In the genomic region with DNA sequence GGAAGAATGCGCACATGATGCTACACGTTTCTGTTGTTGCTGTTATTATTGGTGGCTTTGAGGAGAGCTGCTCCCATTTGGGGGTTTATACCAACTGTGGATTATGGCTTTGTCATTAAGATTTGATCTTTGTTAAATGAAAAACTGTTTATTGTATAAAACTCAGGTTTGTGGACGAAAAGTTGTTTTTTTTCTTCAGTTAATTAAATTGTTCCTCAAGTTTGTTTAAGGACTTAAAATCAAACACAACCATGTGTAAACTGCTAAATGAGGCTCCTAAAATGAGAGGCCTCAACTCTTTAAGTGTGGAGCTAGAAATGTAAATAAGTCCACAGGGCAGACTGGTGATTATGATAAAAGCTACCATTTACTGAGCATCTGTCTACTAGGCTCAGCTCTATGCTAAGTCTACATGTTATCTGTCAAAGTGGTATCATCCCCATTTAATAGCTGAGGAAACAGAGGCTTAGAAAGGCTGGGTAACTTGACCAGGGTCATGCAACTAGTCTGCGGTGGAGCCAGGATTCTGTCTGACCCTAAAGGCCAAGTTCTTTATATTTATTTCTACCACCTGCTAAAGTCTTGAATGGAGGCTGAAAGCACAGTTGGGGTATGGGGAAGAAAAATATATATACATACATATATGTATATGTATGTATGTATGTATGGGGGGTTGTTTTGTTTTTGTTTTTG, we compare ENCODE assay signal across 15 cellular contexts. TPM values are rescaled to one million over a fixed set of nuclear protein-coding genes. Genes with fewer than 3 reads are reported as not detected.
DNase-seq lines count a peak whose midpoint lies in the region; TF ChIP-seq lines count a peak whose summit lies in the region.
"Had no signal": no experiment of that assay in that cellular context is flagged by ENCODE, and none has a peak within 500 bp of the region (broad histone marks: within the 10 kb centered on the region; RNA-seq: fewer than 3 reads in every experiment).

No MANE protein-coding gene starts in this region.

- H3K79me1 ChIP-seq in H9 (ENCODE audit: insufficient read depth, low read depth, low read length, poor library complexity, severe bottlenecking): peaks cover 3% of the 10 kb centered on the region
- H3K79me1 ChIP-seq in trophoblast cell (ENCODE audit: low read length): peaks cover 27% of the 10 kb centered on the region

- peaks cover 3 to 6% of the 10 kb centered on the region in 2 experiments; a peak in 2 of 5 replicates for H3K9me3 Mint-ChIP-seq in H9
- H3K9me3 Mint-ChIP-seq: memory B cell had no signal

- H3K27ac ChIP-seq in H9 (ENCODE audit: insufficient read length, low read depth, low read length) (no peak overlapping the region), trophoblast cell (ENCODE audit: low read depth, low read length) (no peak overlapping the region)
- H3K27ac ChIP-seq: pancreas had no signal

- peaks cover 52 to 64% (median 56%) of the 10 kb centered on the region in 3 experiments for H3K36me3 Mint-ChIP-seq in H9 (ENCODE audit: insufficient read depth in 1 of 3, low read depth in 3 of 3)
- H3K36me3 Mint-ChIP-seq: CD14-positive monocyte, memory B cell had no signal

- peak overlapping the region; percentile 66 for H3K9ac ChIP-seq in H9 (ENCODE audit: extremely low read depth, insufficient read length, low read length)
- H3K9ac ChIP-seq in NT2/D1 (ENCODE audit: insufficient read length, low read depth): peak overlapping the region; percentile 96
- H3K9ac ChIP-seq in trophoblast cell (ENCODE audit: low read length): no peak overlapping the region

- no peak overlapping the region for H4K5ac ChIP-seq in H9 (ENCODE audit: insufficient read length, low read depth, low read length)

- H3K23me2 ChIP-seq in H9 (ENCODE audit: insufficient read length, low read depth, low read length, poor library complexity, severe bottlenecking): peaks cover 13% of the 10 kb centered on the region

- H2BK5ac ChIP-seq in H9 (ENCODE audit: insufficient read length, low read length) (no peak overlapping the region), trophoblast cell (ENCODE audit: low read depth, low read length, poor library complexity) (no peak overlapping the region)

- H4K8ac ChIP-seq in H9 (replicated peaks; ENCODE audit: insufficient read length, low read depth, low read length) (no peak overlapping the region), trophoblast cell (ENCODE audit: low read depth, low read length) (no peak overlapping the region)

- no CpG with 5 or more reads among the region's 4 CpGs for WGBS in H9 (ENCODE audit: extremely low coverage, insufficient read length, low lambda C conversion rate)
- WGBS in trophoblast cell (ENCODE audit: extremely low coverage, insufficient coverage, insufficient read length): no CpG with 5 or more reads among the region's 4 CpGs

- H4K20me1 ChIP-seq in H9 (ENCODE audit: control insufficient read depth, insufficient read depth, insufficient read length): no peaks in the 10 kb centered on the region

- H2BK15ac ChIP-seq in H9 (ENCODE audit: low read depth, low read length): no peak overlapping the region

- H3K18ac ChIP-seq in H9 (ENCODE audit: insufficient read length, low read depth, low read length) (no peak overlapping the region), trophoblast cell (ENCODE audit: low read length) (no peak overlapping the region)

- no peak overlapping the region for H4K12ac ChIP-seq in trophoblast cell (ENCODE audit: low read depth, low read length)

- no peak overlapping the region for H2BK120ac ChIP-seq in H9 (ENCODE audit: low read depth, low read length, poor library complexity, severe bottlenecking)
- no peak overlapping the region for H2BK120ac ChIP-seq in trophoblast cell (ENCODE audit: insufficient read depth, low read length, poor library complexity)

- H3K4me1 ChIP-seq in H9 (ENCODE audit: insufficient read depth, low read length) (peaks cover 2% of the 10 kb centered on the region), NT2/D1 (ENCODE audit: insufficient read depth, insufficient read length) (peaks cover 6% of the 10 kb centered on the region), trophoblast cell (ENCODE audit: control insufficient read depth in 1 of 2, insufficient read depth in 2 of 2, low read length in 2 of 2) (peaks cover 5 to 9% of the 10 kb centered on the region in 2 experiments)

- H3K14ac ChIP-seq in H9 (ENCODE audit: insufficient read depth, low read length) (no peak overlapping the region), trophoblast cell (ENCODE audit: low read length) (no peak overlapping the region)

- H2AFZ ChIP-seq in H9 (ENCODE audit: low read length) (no peak overlapping the region), trophoblast cell (ENCODE audit: insufficient read depth, low read length, poor library complexity) (no peak overlapping the region)

- H3K27me3 ChIP-seq in H9 (ENCODE audit: insufficient read depth, low read length): no peaks in the 10 kb centered on the region
- no peaks in the 10 kb centered on the region for H3K27me3 ChIP-seq in NT2/D1 (ENCODE audit: insufficient read depth, insufficient read length)
- H3K27me3 ChIP-seq in trophoblast cell (ENCODE audit: insufficient read depth, low read length): no peaks in the 10 kb centered on the region

- H3K27ac Mint-ChIP-seq in H9: peak overlapping the region in 1 of 3 experiments; percentile 14; a peak in 1 of 7 replicates
- H3K27ac Mint-ChIP-seq: memory B cell had no signal

- no peak for DNase-seq in H9
- no peak for DNase-seq in NT2/D1 (ENCODE audit: low read depth, low spot score)
- peak in 1 of 2 donors; percentile 2 for DNase-seq in trophoblast cell
- no peak for DNase-seq in glomerular visceral epithelial cell (ENCODE audit: extremely low spot score)
- DNase-seq in islet precursor cell: no peak
- no peak for DNase-seq in OCI-M1 (lab: John Stamatoyannopoulos, UW)
- no peak for DNase-seq in activated naive CD4-positive, alpha-beta T cell treated with Interleukin-2 at 50 U/mL for 16 hours
- DNase-seq: EL, NCI-H510A treated with DMSO at 0.1 percent for 48 hours, pancreas had no signal

- no peak overlapping the region for H4K91ac ChIP-seq in H9 (ENCODE audit: insufficient read length, low read depth, low read length)
- H4K91ac ChIP-seq in trophoblast cell (ENCODE audit: low read depth, low read length): no peak overlapping the region

- H3K4me1 Mint-ChIP-seq in H9: peaks cover 40 to 45% of the 10 kb centered on the region in 2 experiments

- peak overlapping the region; percentile 97 to 99 for H3K4me3 Mint-ChIP-seq in H9
- H3K4me3 Mint-ChIP-seq: memory B cell had no signal

- H3K4me3 ChIP-seq in NT2/D1 (ENCODE audit: insufficient read length, low read depth) (peak overlapping the region; percentile 90), iPS-11a (ENCODE audit: low read depth, low read length) (peak overlapping the region; percentile 88), trophoblast cell (ENCODE audit: low read depth, low read length) (no peak overlapping the region)
- H3K4me3 ChIP-seq: pancreas had no signal

- H3K4ac ChIP-seq in H9 (ENCODE audit: low read depth, low read length): no peak overlapping the region
- no peak overlapping the region for H3K4ac ChIP-seq in trophoblast cell (ENCODE audit: low read depth, low read length)

- H3K23ac ChIP-seq in H9 (ENCODE audit: insufficient read length, low read depth, low read length) (no peak overlapping the region), trophoblast cell (ENCODE audit: low read length) (no peak overlapping the region)

- H3K4me2 ChIP-seq in H9 (ENCODE audit: insufficient read depth, insufficient read length, low read length) (peak overlapping the region; percentile 98), trophoblast cell (ENCODE audit: low read length) (peak overlapping the region; percentile 99)

- H3K56ac ChIP-seq in H9 (ENCODE audit: insufficient read length, low read depth, low read length): no peak overlapping the region

- no peak overlapping the region for H2BK20ac ChIP-seq in H9 (ENCODE audit: low read depth, low read length, poor library complexity, severe bottlenecking)

- H2BK12ac ChIP-seq in H9 (ENCODE audit: insufficient read length, low read depth, low read length): no peak overlapping the region
- H2BK12ac ChIP-seq in trophoblast cell (ENCODE audit: low read length): no peak overlapping the region

- H3T11ph ChIP-seq in H9 (ENCODE audit: low read length): no peak overlapping the region

- H2AK5ac ChIP-seq in H9 (ENCODE audit: insufficient read length, low read length) (no peak overlapping the region), trophoblast cell (ENCODE audit: low read length) (no peak overlapping the region)

- peaks cover 43% of the 10 kb centered on the region for H3K79me2 ChIP-seq in H9 (ENCODE audit: insufficient read depth, low read length)
- peaks cover 27% of the 10 kb centered on the region for H3K79me2 ChIP-seq in trophoblast cell (ENCODE audit: control insufficient read depth, insufficient read depth, low read length, poor library complexity)

- H3K27me3 Mint-ChIP-seq in H9 (ENCODE audit: low read depth): no peaks in the 10 kb centered on the region

- no peak for TF ChIP-seq CTCF in H9 (conservative IDR thresholded peaks at IDR 0.05)

- H3K9me3 ChIP-seq in H9 (ENCODE audit: control insufficient read depth, low read depth, low read length): no peaks in the 10 kb centered on the region
- H3K9me3 ChIP-seq in NT2/D1 (ENCODE audit: insufficient read depth, low read length): no peaks in the 10 kb centered on the region
- H3K9me3 ChIP-seq in trophoblast cell (ENCODE audit: insufficient read depth, low read depth, low read length): no peaks in the 10 kb centered on the region
- H3K9me3 ChIP-seq: pancreas had no signal

- H3K36me3 ChIP-seq in NT2/D1 (ENCODE audit: insufficient read depth, insufficient read length, low read length): peaks cover 53% of the 10 kb centered on the region
- peaks cover 10 to 18% of the 10 kb centered on the region in 2 experiments for H3K36me3 ChIP-seq in trophoblast cell (ENCODE audit: control insufficient read depth in 1 of 2, insufficient read depth in 2 of 2, low read length in 2 of 2)
- H3K36me3 ChIP-seq: pancreas had no signal

RNA-seq across cellular contexts. Expression of gene MYCN, which starts 4.1 kb away (rescaled TPM):
- 100.0 and 105 TPM in 2 replicates for total RNA-seq in H9 (2021)
- polyA plus RNA-seq in trophoblast cell (2013): 104 and 113 TPM in 2 replicates
- total RNA-seq: RPMI7951; T-helper 1 cell treated with Interleukin-12 subunit alpha and Interleukin-12 subunit beta and Interleukin-4 antibody, amounts not matched to agents 30 ng/mL and 1 ng/mL, for 36 hours had no signal
- polyA plus RNA-seq: CD14-positive monocyte had no signal
